1 cellular context compared by ENCODE assay signal in genomic region chr20:32682508-32682987, GRCh38.
TF ChIP-seq lines count a peak whose summit lies in the region.

No MANE protein-coding gene starts in this region.

TF ChIP-seq in K562, 482 proteins besides CTCF, POLR2A, EP300 and RAD21 (continued from another document and continues in another):
- TF ChIP-seq KLF6 (CRISPR knock-in tag; IDR thresholded peaks at IDR 0.05; ENCODE audit: borderline replicate concordance) = no peak
- TF ChIP-seq CXXC5 (CRISPR knock-in tag; IDR thresholded peaks at IDR 0.05) = peak; percentile 60
- no peak for TF ChIP-seq DLX4 (CRISPR knock-in tag; IDR thresholded peaks at IDR 0.05)
- peak; percentile 99 for TF ChIP-seq CTBP1 (IDR thresholded peaks at IDR 0.05; ENCODE audit: borderline replicate concordance)
- no peak for TF ChIP-seq KLF1 (tag; IDR thresholded peaks at IDR 0.05)
- no peak; the same call in 1 of the 2 replicates for TF ChIP-seq ZNF592 (IDR thresholded peaks at IDR 0.05)
- no peak for TF ChIP-seq ZNF79 (CRISPR knock-in tag; IDR thresholded peaks at IDR 0.05; ENCODE audit: low read depth)
- TF ChIP-seq PHF8 (IDR thresholded peaks at IDR 0.05; ENCODE audit: borderline replicate concordance, low read length) = no peak
- TF ChIP-seq ZEB2 (IDR thresholded peaks at IDR 0.05) = peak; percentile 98
- TF ChIP-seq PHF21A (IDR thresholded peaks at IDR 0.05; ENCODE audit: borderline replicate concordance, low read depth) = no peak
- no peak for TF ChIP-seq SIN3A (IDR thresholded peaks at IDR 0.05; ENCODE audit: borderline replicate concordance in 2 of 2, control insufficient read depth in 1 of 2, low read depth in 2 of 2, low read length in 2 of 2)
- no peak; a peak in 1 of 4 replicates for TF ChIP-seq FOXA3 (CRISPR knock-in tag; conservative IDR thresholded peaks at IDR 0.05 in 1 of 2, IDR thresholded peaks at IDR 0.05 in 1 of 2)
- TF ChIP-seq BMI1 (IDR thresholded peaks at IDR 0.05; ENCODE audit: low read length) = no peak
- peak; percentile 69 to 78; a peak in 2 of 4 replicates for TF ChIP-seq FOXK2 (conservative IDR thresholded peaks at IDR 0.05 in 1 of 2, IDR thresholded peaks at IDR 0.05 in 1 of 2; ENCODE audit: low read depth in 2 of 2)
- TF ChIP-seq PML (IDR thresholded peaks at IDR 0.05; ENCODE audit: low read length) = peak; percentile 84
- TF ChIP-seq SOX6 (IDR thresholded peaks at IDR 0.05) = peak; percentile 94
- TF ChIP-seq TAL1 (IDR thresholded peaks at IDR 0.05) = peak; percentile 90
- TF ChIP-seq ZNF253 (CRISPR knock-in tag; conservative IDR thresholded peaks at IDR 0.05) = no peak
- peak; percentile 60; the same call in 1 of the 2 replicates for TF ChIP-seq SP1 (CRISPR knock-in tag; IDR thresholded peaks at IDR 0.05)
- TF ChIP-seq HDAC6 (IDR thresholded peaks at IDR 0.05; ENCODE audit: low read depth, low read length) = no peak
- TF ChIP-seq MTA2 (IDR thresholded peaks at IDR 0.05; ENCODE audit: low read depth) = peak; percentile 73
- TF ChIP-seq GTF3C2 (IDR thresholded peaks at IDR 0.05; ENCODE audit: borderline replicate concordance, extremely low read depth, insufficient read length) = no peak
- TF ChIP-seq RNF219 (CRISPR knock-in tag; IDR thresholded peaks at IDR 0.05) = no peak
- TF ChIP-seq CREB3L1 (IDR thresholded peaks at IDR 0.05; ENCODE audit: borderline replicate concordance, low read depth) = no peak
- TF ChIP-seq ZNF717 (CRISPR knock-in tag; IDR thresholded peaks at IDR 0.05) = no peak
- TF ChIP-seq ZNF561 (CRISPR knock-in tag; conservative IDR thresholded peaks at IDR 0.05) = no peak
- TF ChIP-seq SRF (CRISPR knock-in tag; IDR thresholded peaks at IDR 0.05) = no peak
- TF ChIP-seq GABPA (tag; conservative IDR thresholded peaks at IDR 0.05; ENCODE audit: low read depth) = no peak
- no peak for TF ChIP-seq DDX20 (tag; IDR thresholded peaks at IDR 0.05; ENCODE audit: low read depth)
- no peak for TF ChIP-seq CUX1 (CRISPR knock-in tag; IDR thresholded peaks at IDR 0.05)
- TF ChIP-seq NCOA2 (IDR thresholded peaks at IDR 0.05; ENCODE audit: partially characterized antibody in 2 of 2) = no peak
- TF ChIP-seq RUNX1 (IDR thresholded peaks at IDR 0.05; ENCODE audit: low read depth) = 0 out of 2 replicates have a peak, but pooled peaks have one; percentile 66
- peak; percentile 48; the same call in 1 of the 2 replicates for TF ChIP-seq VEZF1 (CRISPR knock-in tag; IDR thresholded peaks at IDR 0.05)
- TF ChIP-seq RBM34 (IDR thresholded peaks at IDR 0.05; ENCODE audit: borderline replicate concordance, insufficient read depth, low read length) = no peak
- no peak for TF ChIP-seq E4F1 (CRISPR knock-in tag; IDR thresholded peaks at IDR 0.05; ENCODE audit: borderline replicate concordance)
- TF ChIP-seq ETV1 (tag; conservative IDR thresholded peaks at IDR 0.05; ENCODE audit: low read depth) = no peak
- TF ChIP-seq MIER1 (IDR thresholded peaks at IDR 0.05; ENCODE audit: low read depth) = no peak
- TF ChIP-seq HBP1 (CRISPR knock-in tag; IDR thresholded peaks at IDR 0.05) = no peak
- no peak for TF ChIP-seq SPI1 (IDR thresholded peaks at IDR 0.05; ENCODE audit: borderline replicate concordance, low read depth, low read length)
